Comparison of ENCODE assay signal across 8 cellular contexts in the genomic region with DNA sequence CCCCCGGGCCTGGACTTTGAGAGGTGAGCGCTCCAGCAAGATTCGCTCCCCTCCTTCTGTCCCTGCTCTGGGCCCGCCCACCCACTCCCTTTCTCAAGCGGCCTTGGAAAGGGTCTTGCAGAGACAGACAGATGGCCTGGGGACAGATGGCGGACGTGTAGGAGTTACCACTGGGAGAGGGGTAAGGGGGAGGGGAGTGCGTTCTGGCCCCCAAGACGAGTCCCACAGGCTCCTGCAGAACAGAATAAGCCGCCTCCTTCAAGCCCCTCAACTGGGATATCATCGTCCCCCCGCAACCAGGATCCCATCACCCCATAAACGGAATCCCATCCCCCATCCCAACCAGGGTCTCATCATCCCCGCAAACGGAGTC. TPM values are rescaled to one million over a fixed set of nuclear protein-coding genes. Genes with fewer than 3 reads are reported as not detected.
DNase-seq lines count a peak whose midpoint lies in the region; ATAC-seq and TF ChIP-seq lines count a peak whose summit lies in the region.

No MANE protein-coding gene starts in this region.

- H3K4me1 Mint-ChIP-seq in MCF 10A (ENCODE audit: insufficient read depth, unreplicated experiment): peaks cover 23% of the 10 kb centered on the region

- peak overlapping the region; percentile 25 for H3K4me3 Mint-ChIP-seq in MCF 10A (ENCODE audit: unreplicated experiment)

- ATAC-seq in HG02798 (IDR thresholded peaks at IDR 0.05; ENCODE audit: poor library complexity, unreplicated experiment): no peak
- ATAC-seq in GM18861 (IDR thresholded peaks at IDR 0.05; ENCODE audit: unreplicated experiment): no peak
- no peak for ATAC-seq in HG03108 (IDR thresholded peaks at IDR 0.05; ENCODE audit: unreplicated experiment)

- H3K9me3 Mint-ChIP-seq in MCF 10A (ENCODE audit: unreplicated experiment): no peaks in the 10 kb centered on the region

- no peaks in the 10 kb centered on the region for H3K9me3 ChIP-seq in A673 (ENCODE audit: low read depth, low read length, poor library complexity, severe bottlenecking)
- H3K9me3 ChIP-seq in HUES6 (ENCODE audit: control insufficient read depth, insufficient read depth, low read depth, low read length): no peaks in the 10 kb centered on the region
- no peaks in the 10 kb centered on the region for H3K9me3 ChIP-seq in mucosa of rectum (ENCODE audit: control insufficient read depth in 2 of 2, low read length in 2 of 2)

- H3K36me3 Mint-ChIP-seq in MCF 10A (ENCODE audit: insufficient read depth, unreplicated experiment): no peaks in the 10 kb centered on the region

- H3K9ac ChIP-seq in HUES6 (ENCODE audit: low read length) (peak overlapping the region; percentile 80), mucosa of rectum (ENCODE audit: low read depth in 1 of 2, low read length in 2 of 2) (peak overlapping the region; percentile 56 to 57)

- H3K4me1 ChIP-seq in A673 (ENCODE audit: insufficient read depth, low read length, poor library complexity, severe bottlenecking) (peaks cover 19% of the 10 kb centered on the region), HUES6 (ENCODE audit: control insufficient read depth, insufficient read depth, low read length) (peaks cover 23% of the 10 kb centered on the region), mucosa of rectum (ENCODE audit: control insufficient read depth in 2 of 2, insufficient read depth in 2 of 2, low read length in 2 of 2) (peaks cover 18 to 20% of the 10 kb centered on the region in 2 donors)

- BruUV-seq in A673 (replicated peaks; lab: Mats Ljungman, UMichigan) (no TSS peak), MCF 10A (replicated peaks; lab: Mats Ljungman, UMichigan) (no TSS peak)

- intact Hi-C loops in A673 (cut with micrococcal nuclease; ENCODE audit: unreplicated experiment) (loop anchor here (2.0 to 5.0 kb wide), 2 partner anchors 58 to 77 kb away; a partner anchor contains a TSS), MCF 10A (cut with micrococcal nuclease) (loop anchor here (1.0 kb wide), 1 partner anchor 59 kb away; no protein-coding TSS in a partner anchor)

- H3K4me3 ChIP-seq in A673 (ENCODE audit: low read depth, low read length, poor library complexity, severe bottlenecking): peak overlapping the region; percentile 39
- peak overlapping the region; percentile 82 for H3K4me3 ChIP-seq in HUES6 (ENCODE audit: low read depth, low read length)
- H3K4me3 ChIP-seq in mucosa of rectum (ENCODE audit: low read length in 2 of 2): peak overlapping the region; percentile 60 to 70

- CTCF ChIA-PET in A673 (lab: Charles Lee) (interaction anchor here (0.7 to 1.8 kb wide), 9 partner anchors 12 to 369 kb away, joined by 3 to 12 read pairs (median 3); no protein-coding TSS in a partner anchor), MCF 10A (lab: Yijun Ruan, JAX) (interaction anchor here (0.5 to 2.6 kb wide), 26 partner anchors 8 to 538 kb away, joined by 3 to 57 read pairs (median 5); a partner anchor contains a TSS)

- H3K27ac ChIP-seq in A673 (ENCODE audit: low read depth, low read length, poor library complexity, severe bottlenecking): peak overlapping the region; percentile 27
- no peak overlapping the region for H3K27ac ChIP-seq in HUES6 (ENCODE audit: low read depth, low read length)
- H3K27ac ChIP-seq in mucosa of rectum (ENCODE audit: low read depth in 2 of 2, low read length in 2 of 2): no peak overlapping the region

- no peaks in the 10 kb centered on the region for H3K27me3 Mint-ChIP-seq in MCF 10A (ENCODE audit: insufficient read depth, unreplicated experiment)

- H3K36me3 ChIP-seq in A673 (ENCODE audit: insufficient read depth, low read length, poor library complexity, severe bottlenecking) (no peaks in the 10 kb centered on the region), HUES6 (ENCODE audit: control insufficient read depth, insufficient read depth, low read length) (no peaks in the 10 kb centered on the region), mucosa of rectum (ENCODE audit: control insufficient read depth in 2 of 2, insufficient read depth in 2 of 2, low read length in 2 of 2) (no peaks in the 10 kb centered on the region)

- no peak for TF ChIP-seq CTCF in A673 (conservative IDR thresholded peaks at IDR 0.05; ENCODE audit: low read depth, low read length)
- TF ChIP-seq CTCF in MCF 10A (IDR thresholded peaks at IDR 0.05; ENCODE audit: unreplicated experiment): no peak

- H3K27ac Mint-ChIP-seq in MCF 10A (ENCODE audit: low read depth, unreplicated experiment): no peak overlapping the region

- no peak for DNase-seq in A673 (ENCODE audit: low spot score)
- no peak for DNase-seq in MCF 10A (ENCODE audit: unreplicated experiment)
- no peak for DNase-seq in ureter (ENCODE audit: low spot score)

- H3K27me3 ChIP-seq in A673 (replicated peaks; ENCODE audit: insufficient read depth, low read depth, low read length, poor library complexity): no peaks in the 10 kb centered on the region
- peaks cover 11% of the 10 kb centered on the region for H3K27me3 ChIP-seq in HUES6 (ENCODE audit: control insufficient read depth, insufficient read depth, low read length)
- no peaks in the 10 kb centered on the region for H3K27me3 ChIP-seq in mucosa of rectum (ENCODE audit: control insufficient read depth in 2 of 2, insufficient read depth in 2 of 2, low read length in 2 of 2)

- POLR2A ChIA-PET in A673 (lab: Charles Lee; ENCODE audit: low non-redundant PET) (no interaction called here), MCF 10A (lab: Yijun Ruan, JAX) (interaction anchor here (0.6 to 1.5 kb wide), 5 partner anchors 43 to 79 kb away, joined by 3 to 5 read pairs (median 3); no protein-coding TSS in a partner anchor)

RNA-seq across cellular contexts. Expression of a gene that starts 3.6 kb away (rescaled TPM):
- total RNA-seq in A673 (2021) (24.7 and 25.4 TPM in 2 replicates), MCF 10A (2022) (2.7 and 3.6 TPM in 2 replicates), ureter (3.9 TPM)

RNA-seq across cellular contexts. Expression of a gene that starts 34.4 kb away (rescaled TPM):
- 128 TPM in 2 replicates for total RNA-seq in A673 (2021)
- 188 and 231 TPM in 2 replicates for total RNA-seq in MCF 10A (2022)
- 58.3 TPM for total RNA-seq in ureter
